In the genomic region with DNA sequence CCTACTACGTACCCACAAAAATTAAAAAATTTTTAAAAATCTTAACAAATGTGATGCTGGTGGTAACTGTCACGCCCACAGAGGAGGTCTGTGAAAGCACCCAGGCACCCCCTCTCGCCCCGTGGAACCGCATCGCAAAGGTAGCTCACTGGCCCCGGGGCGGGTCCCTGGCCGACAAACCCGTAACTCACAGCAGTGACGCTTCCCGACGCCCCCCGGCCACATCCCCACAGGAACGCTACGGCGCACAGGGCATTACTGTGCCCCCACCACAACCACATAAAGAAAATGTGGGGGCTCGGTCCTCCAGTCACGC, we compare ENCODE assay signal across 8 cellular contexts. TPM values are rescaled to one million over a fixed set of nuclear protein-coding genes. Genes with fewer than 3 reads are reported as not detected.
A peak's percentile ranks its signal among the peaks of the same experiment; 100 is the strongest.
DNase-seq lines count a peak whose midpoint lies in the region; ATAC-seq and TF ChIP-seq lines count a peak whose summit lies in the region.

No MANE protein-coding gene starts in this region.

- H3K27ac ChIP-seq in fibroblast of lung (ENCODE audit: insufficient read depth, low read length) = peak overlapping the region; percentile 74

- no peak for TF ChIP-seq CTCF in fibroblast of lung (conservative IDR thresholded peaks at IDR 0.05 in 1 of 2, IDR thresholded peaks at IDR 0.05 in 1 of 2; ENCODE audit: low read depth in 1 of 2, low read length in 2 of 2)
- TF ChIP-seq CTCF in progenitor cell of endocrine pancreas (IDR thresholded peaks at IDR 0.05; ENCODE audit: unreplicated experiment) = no peak

- peaks cover 6% of the 10 kb centered on the region for H3K27me3 Mint-ChIP-seq in progenitor cell of endocrine pancreas

- DNase-seq in ELR (ENCODE audit: low read depth) (peak; percentile 23), fibroblast of lung (ENCODE audit: low read depth in 2 of 2) (peak in 1 of 2 donors; percentile 6), progenitor cell of endocrine pancreas (ENCODE audit: low spot score, unreplicated experiment) (no peak), SKM-1 (lab: John Stamatoyannopoulos, UW; ENCODE audit: unreplicated experiment) (no peak), NCI-H510A (lab: John Stamatoyannopoulos, UW) (no peak), NK-92 (lab: John Stamatoyannopoulos, UW; ENCODE audit: unreplicated experiment) (no peak)
- peak; percentile 7 to 14 for DNase-seq in activated CD4-positive, alpha-beta T cell treated with anti-CD3 and anti-CD28 coated beads, Interleukin-2, amount 50 U/mL, for 4 hours

- peak overlapping the region; percentile 78 for H3K4me2 ChIP-seq in fibroblast of lung (ENCODE audit: extremely low read depth, insufficient read depth, low read length)

- H2AFZ ChIP-seq in fibroblast of lung (ENCODE audit: low read length) = peak overlapping the region; percentile 91

- H4K20me1 ChIP-seq in fibroblast of lung (ENCODE audit: control insufficient read depth, extremely low read depth, insufficient read depth, low read length) = no peaks in the 10 kb centered on the region

- H3K36me3 Mint-ChIP-seq in progenitor cell of endocrine pancreas (ENCODE audit: insufficient read depth) = peaks cover 4% of the 10 kb centered on the region

- no peaks in the 10 kb centered on the region for H3K9me3 ChIP-seq in fibroblast of lung (ENCODE audit: control insufficient read depth, insufficient read depth, low read depth, low read length)

- H3K4me1 Mint-ChIP-seq in progenitor cell of endocrine pancreas (ENCODE audit: low read depth) = peaks cover 11% of the 10 kb centered on the region

- peaks cover 11% of the 10 kb centered on the region for H3K79me2 ChIP-seq in fibroblast of lung (ENCODE audit: control insufficient read depth, insufficient read depth, low read length)

- H3K27ac Mint-ChIP-seq in progenitor cell of endocrine pancreas = peak overlapping the region; percentile 97

- H3K4me3 Mint-ChIP-seq in progenitor cell of endocrine pancreas (ENCODE audit: low read depth) = peak overlapping the region; percentile 95

- peak; percentile 12 for ATAC-seq in HG03135 (IDR thresholded peaks at IDR 0.05; ENCODE audit: unreplicated experiment)

- H3K9me3 Mint-ChIP-seq in progenitor cell of endocrine pancreas (ENCODE audit: low read depth) = no peaks in the 10 kb centered on the region

- no peaks in the 10 kb centered on the region for H3K27me3 ChIP-seq in fibroblast of lung (ENCODE audit: control insufficient read depth, insufficient read depth, low read length)

- H3K4me1 ChIP-seq in fibroblast of lung (ENCODE audit: control insufficient read depth, extremely low read depth, insufficient read depth, low read length) = peaks cover 2% of the 10 kb centered on the region

- peak overlapping the region; percentile 80 to 96 (median 80) for H3K4me3 ChIP-seq in fibroblast of lung (replicated peaks in 1 of 4; ENCODE audit: control extremely low read depth in 1 of 4, insufficient read depth in 1 of 4, low read depth in 3 of 4, low read length in 4 of 4)

- H3K9ac ChIP-seq in fibroblast of lung (ENCODE audit: insufficient read depth, low read length) = peak overlapping the region; percentile 86

- H3K36me3 ChIP-seq in fibroblast of lung (ENCODE audit: control insufficient read depth, insufficient read depth, low read length) = peaks cover 5% of the 10 kb centered on the region

RNA-seq across cellular contexts. Expression of gene ANKS3, which starts 0.4 kb away (rescaled TPM):
- total RNA-seq in fibroblast of lung = 26.2 and 26.3 TPM in 2 replicates
- 8.4 and 11.9 TPM in 2 replicates for polyA plus RNA-seq in fibroblast of lung
- 10.6 and 11.0 TPM in 2 replicates for polyA plus RNA-seq in fibroblast of lung (2012)
- 9.0 and 22.6 TPM in 2 replicates for polyA minus RNA-seq in fibroblast of lung (ENCODE audit: low replicate concordance)
- total RNA-seq in progenitor cell of endocrine pancreas = 45.0 and 45.3 TPM in 2 replicates

RNA-seq across cellular contexts. Expression of gene DNAAF8, which starts 0.6 kb away (rescaled TPM):
- total RNA-seq in fibroblast of lung (0.26 and 0.50 TPM in 2 replicates), progenitor cell of endocrine pancreas (1.1 TPM in 2 replicates)
- polyA plus RNA-seq in fibroblast of lung = 0.84 and 0.95 TPM in 2 replicates
- polyA plus RNA-seq in fibroblast of lung (2012) = 0.54 and 0.82 TPM in 2 replicates
- 0.89 and 1.5 TPM in 2 replicates for polyA minus RNA-seq in fibroblast of lung (ENCODE audit: low replicate concordance)

RNA-seq across cellular contexts. Expression of gene ZNF500, which starts 33.3 kb away (rescaled TPM):
- total RNA-seq in fibroblast of lung = 6.9 and 7.1 TPM in 2 replicates
- 3.1 TPM in 2 replicates for polyA plus RNA-seq in fibroblast of lung
- 4.5 and 5.5 TPM in 2 replicates for polyA plus RNA-seq in fibroblast of lung (2012)
- 10.2 and 12.0 TPM in 2 replicates for polyA minus RNA-seq in fibroblast of lung (ENCODE audit: low replicate concordance)
- 23.5 and 23.9 TPM in 2 replicates for total RNA-seq in progenitor cell of endocrine pancreas

RNA-seq across cellular contexts. Expression of gene NUDT16L1, which starts 40.3 kb away (rescaled TPM):
- 17.2 and 21.5 TPM in 2 replicates for total RNA-seq in fibroblast of lung
- polyA plus RNA-seq in fibroblast of lung = 14.0 and 19.7 TPM in 2 replicates
- 19.7 and 29.1 TPM in 2 replicates for polyA plus RNA-seq in fibroblast of lung (2012)
- polyA minus RNA-seq in fibroblast of lung (ENCODE audit: low replicate concordance) = 13.1 and 20.3 TPM in 2 replicates
- 39.4 and 41.8 TPM in 2 replicates for total RNA-seq in progenitor cell of endocrine pancreas

RNA-seq across cellular contexts. Expression of gene SEPTIN12, which starts 54.4 kb away (rescaled TPM):
- total RNA-seq in fibroblast of lung (not detected in 2 replicates), progenitor cell of endocrine pancreas (0.78 TPM in 1 of 2 replicates, not detected in the other)
- polyA plus RNA-seq in fibroblast of lung = not detected in 2 replicates
- not detected in 2 replicates for polyA plus RNA-seq in fibroblast of lung (2012)
- polyA minus RNA-seq in fibroblast of lung (ENCODE audit: low replicate concordance) = 6.4 TPM in 1 of 2 replicates, not detected in the other

Comparison
In these comparisons a context has a peak if more than half of its experiments do, and no peak if none do; other contexts are left out.
1. DNase-seq: peak in ELR (single experiment) and activated CD4-positive, alpha-beta T cell treated with anti-CD3 and anti-CD28 coated beads, Interleukin-2, amount 50 U/mL, for 4 hours (2 of 2); none in progenitor cell of endocrine pancreas (single experiment), SKM-1 (single experiment), NCI-H510A (single experiment) and NK-92 (single experiment).